ENCODE assay signal across 2 cellular contexts in the genomic region with DNA sequence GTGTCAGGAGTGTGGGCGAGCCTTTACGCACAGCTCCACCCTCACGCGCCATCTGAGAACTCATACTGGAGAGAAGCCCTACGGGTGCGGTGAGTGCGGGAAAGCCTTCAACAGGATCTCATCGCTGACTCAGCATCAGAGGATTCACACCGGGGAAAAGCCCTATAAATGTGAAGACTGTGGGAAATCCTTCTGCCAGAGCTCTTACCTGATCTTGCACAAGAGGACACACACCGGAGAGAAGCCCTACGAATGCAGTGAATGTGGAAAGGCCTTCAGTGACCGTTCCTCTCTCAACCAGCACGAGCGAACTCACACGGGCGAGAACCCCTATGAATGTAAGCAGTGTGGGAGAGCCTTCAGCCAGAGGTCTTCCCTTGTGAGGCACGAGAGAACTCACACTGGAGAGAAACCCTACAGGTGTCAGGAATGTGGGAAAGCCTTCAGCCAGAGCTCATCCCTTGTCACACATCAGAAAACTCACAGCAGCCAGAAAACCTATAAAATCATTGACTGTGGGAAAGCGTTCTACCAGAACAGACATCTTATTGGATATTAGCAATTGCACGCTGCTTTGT.
TF ChIP-seq lines count a peak whose summit lies in the region.

No MANE protein-coding gene starts in this region.

TF ChIP-seq in HEK293, 187 proteins besides CTCF, POLR2A, EP300 and RAD21 (continued from another document):
- TF ChIP-seq ZNF23 (tag by site-specific recombination; IDR thresholded peaks at IDR 0.05; ENCODE audit: borderline replicate concordance), result no peak
- TF ChIP-seq KLF8 (tag by site-specific recombination; IDR thresholded peaks at IDR 0.05), result no peak
- peak; percentile 100 for TF ChIP-seq SETDB1 (IDR thresholded peaks at IDR 0.05; ENCODE audit: insufficient read length, low read length)
- no peak for TF ChIP-seq ZXDB (tag by site-specific recombination; IDR thresholded peaks at IDR 0.05)
- TF ChIP-seq ZNF423 (tag by site-specific recombination; IDR thresholded peaks at IDR 0.05), result no peak
- TF ChIP-seq ZNF623 (tag by site-specific recombination; IDR thresholded peaks at IDR 0.05), result no peak
- TF ChIP-seq ZFP69B (tag by site-specific recombination; IDR thresholded peaks at IDR 0.05), result no peak
TF ChIP-seq in HEK293: peak in this region for 5.

TF ChIP-seq in K562, 482 proteins besides CTCF, POLR2A, EP300 and RAD21 (continued from another document and continues in another):
- TF ChIP-seq, protein P1, sequence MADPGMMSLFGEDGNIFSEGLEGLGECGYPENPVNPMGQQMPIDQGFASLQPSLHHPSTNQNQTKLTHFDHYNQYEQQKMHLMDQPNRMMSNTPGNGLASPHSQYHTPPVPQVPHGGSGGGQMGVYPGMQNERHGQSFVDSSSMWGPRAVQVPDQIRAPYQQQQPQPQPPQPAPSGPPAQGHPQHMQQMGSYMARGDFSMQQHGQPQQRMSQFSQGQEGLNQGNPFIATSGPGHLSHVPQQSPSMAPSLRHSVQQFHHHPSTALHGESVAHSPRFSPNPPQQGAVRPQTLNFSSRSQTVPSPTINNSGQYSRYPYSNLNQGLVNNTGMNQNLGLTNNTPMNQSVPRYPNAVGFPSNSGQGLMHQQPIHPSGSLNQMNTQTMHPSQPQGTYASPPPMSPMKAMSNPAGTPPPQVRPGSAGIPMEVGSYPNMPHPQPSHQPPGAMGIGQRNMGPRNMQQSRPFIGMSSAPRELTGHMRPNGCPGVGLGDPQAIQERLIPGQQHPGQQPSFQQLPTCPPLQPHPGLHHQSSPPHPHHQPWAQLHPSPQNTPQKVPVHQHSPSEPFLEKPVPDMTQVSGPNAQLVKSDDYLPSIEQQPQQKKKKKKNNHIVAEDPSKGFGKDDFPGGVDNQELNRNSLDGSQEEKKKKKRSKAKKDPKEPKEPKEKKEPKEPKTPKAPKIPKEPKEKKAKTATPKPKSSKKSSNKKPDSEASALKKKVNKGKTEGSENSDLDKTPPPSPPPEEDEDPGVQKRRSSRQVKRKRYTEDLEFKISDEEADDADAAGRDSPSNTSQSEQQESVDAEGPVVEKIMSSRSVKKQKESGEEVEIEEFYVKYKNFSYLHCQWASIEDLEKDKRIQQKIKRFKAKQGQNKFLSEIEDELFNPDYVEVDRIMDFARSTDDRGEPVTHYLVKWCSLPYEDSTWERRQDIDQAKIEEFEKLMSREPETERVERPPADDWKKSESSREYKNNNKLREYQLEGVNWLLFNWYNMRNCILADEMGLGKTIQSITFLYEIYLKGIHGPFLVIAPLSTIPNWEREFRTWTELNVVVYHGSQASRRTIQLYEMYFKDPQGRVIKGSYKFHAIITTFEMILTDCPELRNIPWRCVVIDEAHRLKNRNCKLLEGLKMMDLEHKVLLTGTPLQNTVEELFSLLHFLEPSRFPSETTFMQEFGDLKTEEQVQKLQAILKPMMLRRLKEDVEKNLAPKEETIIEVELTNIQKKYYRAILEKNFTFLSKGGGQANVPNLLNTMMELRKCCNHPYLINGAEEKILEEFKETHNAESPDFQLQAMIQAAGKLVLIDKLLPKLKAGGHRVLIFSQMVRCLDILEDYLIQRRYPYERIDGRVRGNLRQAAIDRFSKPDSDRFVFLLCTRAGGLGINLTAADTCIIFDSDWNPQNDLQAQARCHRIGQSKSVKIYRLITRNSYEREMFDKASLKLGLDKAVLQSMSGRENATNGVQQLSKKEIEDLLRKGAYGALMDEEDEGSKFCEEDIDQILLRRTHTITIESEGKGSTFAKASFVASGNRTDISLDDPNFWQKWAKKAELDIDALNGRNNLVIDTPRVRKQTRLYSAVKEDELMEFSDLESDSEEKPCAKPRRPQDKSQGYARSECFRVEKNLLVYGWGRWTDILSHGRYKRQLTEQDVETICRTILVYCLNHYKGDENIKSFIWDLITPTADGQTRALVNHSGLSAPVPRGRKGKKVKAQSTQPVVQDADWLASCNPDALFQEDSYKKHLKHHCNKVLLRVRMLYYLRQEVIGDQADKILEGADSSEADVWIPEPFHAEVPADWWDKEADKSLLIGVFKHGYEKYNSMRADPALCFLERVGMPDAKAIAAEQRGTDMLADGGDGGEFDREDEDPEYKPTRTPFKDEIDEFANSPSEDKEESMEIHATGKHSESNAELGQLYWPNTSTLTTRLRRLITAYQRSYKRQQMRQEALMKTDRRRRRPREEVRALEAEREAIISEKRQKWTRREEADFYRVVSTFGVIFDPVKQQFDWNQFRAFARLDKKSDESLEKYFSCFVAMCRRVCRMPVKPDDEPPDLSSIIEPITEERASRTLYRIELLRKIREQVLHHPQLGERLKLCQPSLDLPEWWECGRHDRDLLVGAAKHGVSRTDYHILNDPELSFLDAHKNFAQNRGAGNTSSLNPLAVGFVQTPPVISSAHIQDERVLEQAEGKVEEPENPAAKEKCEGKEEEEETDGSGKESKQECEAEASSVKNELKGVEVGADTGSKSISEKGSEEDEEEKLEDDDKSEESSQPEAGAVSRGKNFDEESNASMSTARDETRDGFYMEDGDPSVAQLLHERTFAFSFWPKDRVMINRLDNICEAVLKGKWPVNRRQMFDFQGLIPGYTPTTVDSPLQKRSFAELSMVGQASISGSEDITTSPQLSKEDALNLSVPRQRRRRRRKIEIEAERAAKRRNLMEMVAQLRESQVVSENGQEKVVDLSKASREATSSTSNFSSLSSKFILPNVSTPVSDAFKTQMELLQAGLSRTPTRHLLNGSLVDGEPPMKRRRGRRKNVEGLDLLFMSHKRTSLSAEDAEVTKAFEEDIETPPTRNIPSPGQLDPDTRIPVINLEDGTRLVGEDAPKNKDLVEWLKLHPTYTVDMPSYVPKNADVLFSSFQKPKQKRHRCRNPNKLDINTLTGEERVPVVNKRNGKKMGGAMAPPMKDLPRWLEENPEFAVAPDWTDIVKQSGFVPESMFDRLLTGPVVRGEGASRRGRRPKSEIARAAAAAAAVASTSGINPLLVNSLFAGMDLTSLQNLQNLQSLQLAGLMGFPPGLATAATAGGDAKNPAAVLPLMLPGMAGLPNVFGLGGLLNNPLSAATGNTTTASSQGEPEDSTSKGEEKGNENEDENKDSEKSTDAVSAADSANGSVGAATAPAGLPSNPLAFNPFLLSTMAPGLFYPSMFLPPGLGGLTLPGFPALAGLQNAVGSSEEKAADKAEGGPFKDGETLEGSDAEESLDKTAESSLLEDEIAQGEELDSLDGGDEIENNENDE (IDR thresholded peaks at IDR 0.05; ENCODE audit: low read depth, low read length), result no peak
- TF ChIP-seq POLR2AphosphoS2 (IDR thresholded peaks at IDR 0.05; ENCODE audit: low read length), result no peak
- no peak for TF ChIP-seq SAFB (IDR thresholded peaks at IDR 0.05; ENCODE audit: borderline replicate concordance, low read depth, low read length)
- TF ChIP-seq RFX7 (CRISPR knock-in tag; IDR thresholded peaks at IDR 0.05), result no peak
- TF ChIP-seq, protein P2, sequence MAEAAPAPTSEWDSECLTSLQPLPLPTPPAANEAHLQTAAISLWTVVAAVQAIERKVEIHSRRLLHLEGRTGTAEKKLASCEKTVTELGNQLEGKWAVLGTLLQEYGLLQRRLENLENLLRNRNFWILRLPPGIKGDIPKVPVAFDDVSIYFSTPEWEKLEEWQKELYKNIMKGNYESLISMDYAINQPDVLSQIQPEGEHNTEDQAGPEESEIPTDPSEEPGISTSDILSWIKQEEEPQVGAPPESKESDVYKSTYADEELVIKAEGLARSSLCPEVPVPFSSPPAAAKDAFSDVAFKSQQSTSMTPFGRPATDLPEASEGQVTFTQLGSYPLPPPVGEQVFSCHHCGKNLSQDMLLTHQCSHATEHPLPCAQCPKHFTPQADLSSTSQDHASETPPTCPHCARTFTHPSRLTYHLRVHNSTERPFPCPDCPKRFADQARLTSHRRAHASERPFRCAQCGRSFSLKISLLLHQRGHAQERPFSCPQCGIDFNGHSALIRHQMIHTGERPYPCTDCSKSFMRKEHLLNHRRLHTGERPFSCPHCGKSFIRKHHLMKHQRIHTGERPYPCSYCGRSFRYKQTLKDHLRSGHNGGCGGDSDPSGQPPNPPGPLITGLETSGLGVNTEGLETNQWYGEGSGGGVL (CRISPR knock-in tag; IDR thresholded peaks at IDR 0.05), result no peak
- TF ChIP-seq TRIM24 (IDR thresholded peaks at IDR 0.05), result peak in 1 of 2 experiments; percentile 71; a peak in 2 of 4 replicates
- peak; percentile 78; the same call in 1 of the 2 replicates for TF ChIP-seq CBX1 (IDR thresholded peaks at IDR 0.05; ENCODE audit: low read depth)
- TF ChIP-seq C11orf30 (IDR thresholded peaks at IDR 0.05; ENCODE audit: low read depth), result peak; percentile 37; the same call in 1 of the 2 replicates
- peak; percentile 100 for TF ChIP-seq ZNF274 (IDR thresholded peaks at IDR 0.05; ENCODE audit: borderline replicate concordance, low read depth, low read length)
- TF ChIP-seq ZNF785 (CRISPR knock-in tag; IDR thresholded peaks at IDR 0.05), result no peak
- TF ChIP-seq IFI16 (CRISPR knock-in tag; IDR thresholded peaks at IDR 0.05), result no peak
- TF ChIP-seq ZNF316 (IDR thresholded peaks at IDR 0.05), result peak; percentile 56
- no peak for TF ChIP-seq ZNF77 (CRISPR knock-in tag; IDR thresholded peaks at IDR 0.05)
- no peak for TF ChIP-seq NR2C1 (IDR thresholded peaks at IDR 0.05)
- no peak for TF ChIP-seq NR2C1 (tag; IDR thresholded peaks at IDR 0.05)
- TF ChIP-seq GABPB2 (CRISPR knock-in tag; conservative IDR thresholded peaks at IDR 0.05), result no peak
- TF ChIP-seq XRCC3 (IDR thresholded peaks at IDR 0.05), result 0 out of 2 replicates have a peak, but pooled peaks have one; percentile 54
- TF ChIP-seq EHMT2 (IDR thresholded peaks at IDR 0.05), result no peak
- TF ChIP-seq ZNF75A (CRISPR knock-in tag; IDR thresholded peaks at IDR 0.05), result peak; percentile 88
- no peak for TF ChIP-seq PHF21A (IDR thresholded peaks at IDR 0.05; ENCODE audit: borderline replicate concordance, low read depth)
- TF ChIP-seq MAFF (IDR thresholded peaks at IDR 0.05; ENCODE audit: low read length), result peak; percentile 56
- TF ChIP-seq, protein P3, sequence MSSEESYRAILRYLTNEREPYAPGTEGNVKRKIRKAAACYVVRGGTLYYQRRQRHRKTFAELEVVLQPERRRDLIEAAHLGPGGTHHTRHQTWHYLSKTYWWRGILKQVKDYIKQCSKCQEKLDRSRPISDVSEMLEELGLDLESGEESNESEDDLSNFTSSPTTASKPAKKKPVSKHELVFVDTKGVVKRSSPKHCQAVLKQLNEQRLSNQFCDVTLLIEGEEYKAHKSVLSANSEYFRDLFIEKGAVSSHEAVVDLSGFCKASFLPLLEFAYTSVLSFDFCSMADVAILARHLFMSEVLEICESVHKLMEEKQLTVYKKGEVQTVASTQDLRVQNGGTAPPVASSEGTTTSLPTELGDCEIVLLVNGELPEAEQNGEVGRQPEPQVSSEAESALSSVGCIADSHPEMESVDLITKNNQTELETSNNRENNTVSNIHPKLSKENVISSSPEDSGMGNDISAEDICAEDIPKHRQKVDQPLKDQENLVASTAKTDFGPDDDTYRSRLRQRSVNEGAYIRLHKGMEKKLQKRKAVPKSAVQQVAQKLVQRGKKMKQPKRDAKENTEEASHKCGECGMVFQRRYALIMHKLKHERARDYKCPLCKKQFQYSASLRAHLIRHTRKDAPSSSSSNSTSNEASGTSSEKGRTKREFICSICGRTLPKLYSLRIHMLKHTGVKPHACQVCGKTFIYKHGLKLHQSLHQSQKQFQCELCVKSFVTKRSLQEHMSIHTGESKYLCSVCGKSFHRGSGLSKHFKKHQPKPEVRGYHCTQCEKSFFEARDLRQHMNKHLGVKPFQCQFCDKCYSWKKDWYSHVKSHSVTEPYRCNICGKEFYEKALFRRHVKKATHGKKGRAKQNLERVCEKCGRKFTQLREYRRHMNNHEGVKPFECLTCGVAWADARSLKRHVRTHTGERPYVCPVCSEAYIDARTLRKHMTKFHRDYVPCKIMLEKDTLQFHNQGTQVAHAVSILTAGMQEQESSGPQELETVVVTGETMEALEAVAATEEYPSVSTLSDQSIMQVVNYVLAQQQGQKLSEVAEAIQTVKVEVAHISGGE (CRISPR knock-in tag; IDR thresholded peaks at IDR 0.05), result no peak
- no peak for TF ChIP-seq HSF4 (CRISPR knock-in tag; IDR thresholded peaks at IDR 0.05; ENCODE audit: borderline replicate concordance)
- TF ChIP-seq, protein P4, sequence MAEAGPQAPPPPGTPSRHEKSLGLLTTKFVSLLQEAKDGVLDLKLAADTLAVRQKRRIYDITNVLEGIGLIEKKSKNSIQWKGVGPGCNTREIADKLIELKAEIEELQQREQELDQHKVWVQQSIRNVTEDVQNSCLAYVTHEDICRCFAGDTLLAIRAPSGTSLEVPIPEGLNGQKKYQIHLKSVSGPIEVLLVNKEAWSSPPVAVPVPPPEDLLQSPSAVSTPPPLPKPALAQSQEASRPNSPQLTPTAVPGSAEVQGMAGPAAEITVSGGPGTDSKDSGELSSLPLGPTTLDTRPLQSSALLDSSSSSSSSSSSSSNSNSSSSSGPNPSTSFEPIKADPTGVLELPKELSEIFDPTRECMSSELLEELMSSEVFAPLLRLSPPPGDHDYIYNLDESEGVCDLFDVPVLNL (CRISPR knock-in tag; IDR thresholded peaks at IDR 0.05; ENCODE audit: low read depth), result no peak
- TF ChIP-seq MAFK (IDR thresholded peaks at IDR 0.05; ENCODE audit: low read length), result peak; percentile 50
- TF ChIP-seq, protein P5, sequence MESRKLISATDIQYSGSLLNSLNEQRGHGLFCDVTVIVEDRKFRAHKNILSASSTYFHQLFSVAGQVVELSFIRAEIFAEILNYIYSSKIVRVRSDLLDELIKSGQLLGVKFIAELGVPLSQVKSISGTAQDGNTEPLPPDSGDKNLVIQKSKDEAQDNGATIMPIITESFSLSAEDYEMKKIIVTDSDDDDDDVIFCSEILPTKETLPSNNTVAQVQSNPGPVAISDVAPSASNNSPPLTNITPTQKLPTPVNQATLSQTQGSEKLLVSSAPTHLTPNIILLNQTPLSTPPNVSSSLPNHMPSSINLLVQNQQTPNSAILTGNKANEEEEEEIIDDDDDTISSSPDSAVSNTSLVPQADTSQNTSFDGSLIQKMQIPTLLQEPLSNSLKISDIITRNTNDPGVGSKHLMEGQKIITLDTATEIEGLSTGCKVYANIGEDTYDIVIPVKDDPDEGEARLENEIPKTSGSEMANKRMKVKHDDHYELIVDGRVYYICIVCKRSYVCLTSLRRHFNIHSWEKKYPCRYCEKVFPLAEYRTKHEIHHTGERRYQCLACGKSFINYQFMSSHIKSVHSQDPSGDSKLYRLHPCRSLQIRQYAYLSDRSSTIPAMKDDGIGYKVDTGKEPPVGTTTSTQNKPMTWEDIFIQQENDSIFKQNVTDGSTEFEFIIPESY (CRISPR knock-in tag; IDR thresholded peaks at IDR 0.05), result peak; percentile 30; the same call in 1 of the 2 replicates
- no peak for TF ChIP-seq ZNF717 (CRISPR knock-in tag; IDR thresholded peaks at IDR 0.05)
- TF ChIP-seq, protein P6, sequence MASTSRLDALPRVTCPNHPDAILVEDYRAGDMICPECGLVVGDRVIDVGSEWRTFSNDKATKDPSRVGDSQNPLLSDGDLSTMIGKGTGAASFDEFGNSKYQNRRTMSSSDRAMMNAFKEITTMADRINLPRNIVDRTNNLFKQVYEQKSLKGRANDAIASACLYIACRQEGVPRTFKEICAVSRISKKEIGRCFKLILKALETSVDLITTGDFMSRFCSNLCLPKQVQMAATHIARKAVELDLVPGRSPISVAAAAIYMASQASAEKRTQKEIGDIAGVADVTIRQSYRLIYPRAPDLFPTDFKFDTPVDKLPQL (IDR thresholded peaks at IDR 0.05; ENCODE audit: extremely low read depth, insufficient read length), result no peak
- TF ChIP-seq GABPB1 (CRISPR knock-in tag; IDR thresholded peaks at IDR 0.05), result no peak
- TF ChIP-seq, protein P7, sequence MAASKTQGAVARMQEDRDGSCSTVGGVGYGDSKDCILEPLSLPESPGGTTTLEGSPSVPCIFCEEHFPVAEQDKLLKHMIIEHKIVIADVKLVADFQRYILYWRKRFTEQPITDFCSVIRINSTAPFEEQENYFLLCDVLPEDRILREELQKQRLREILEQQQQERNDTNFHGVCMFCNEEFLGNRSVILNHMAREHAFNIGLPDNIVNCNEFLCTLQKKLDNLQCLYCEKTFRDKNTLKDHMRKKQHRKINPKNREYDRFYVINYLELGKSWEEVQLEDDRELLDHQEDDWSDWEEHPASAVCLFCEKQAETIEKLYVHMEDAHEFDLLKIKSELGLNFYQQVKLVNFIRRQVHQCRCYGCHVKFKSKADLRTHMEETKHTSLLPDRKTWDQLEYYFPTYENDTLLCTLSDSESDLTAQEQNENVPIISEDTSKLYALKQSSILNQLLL (CRISPR knock-in tag; IDR thresholded peaks at IDR 0.05; ENCODE audit: borderline replicate concordance), result no peak
